5 cellular contexts compared by ENCODE assay signal in the genomic region with DNA sequence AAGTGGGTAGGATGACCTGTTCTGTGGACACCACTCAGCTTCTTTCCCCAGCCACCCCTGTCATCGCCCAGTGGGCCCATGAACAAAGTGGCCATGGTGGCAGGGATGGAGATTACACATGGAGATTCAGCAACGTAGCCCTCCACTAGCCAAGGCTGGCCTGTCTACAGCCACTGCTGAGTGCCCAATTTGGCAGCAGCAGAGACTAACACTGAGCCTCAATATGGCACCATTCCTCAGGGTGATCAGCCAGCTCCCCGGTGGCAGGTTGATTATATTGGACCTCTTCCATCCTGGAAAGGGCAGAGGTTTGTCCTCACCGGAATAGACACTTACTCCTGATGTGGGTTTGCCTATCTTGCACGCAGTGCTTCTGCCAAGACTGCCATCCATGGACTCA. TPM values are rescaled to one million over a fixed set of nuclear protein-coding genes. Genes with fewer than 3 reads are reported as not detected.
"Had no signal": no experiment of that assay in that cellular context is flagged by ENCODE, and none has a peak within 500 bp of the region (broad histone marks: within the 10 kb centered on the region; RNA-seq: fewer than 3 reads in every experiment).

No MANE protein-coding gene starts in this region.

RNA-seq across cellular contexts. Expression of gene DOK7, which starts 4.0 kb away (rescaled TPM):
- total RNA-seq: HT1080, IMR-90, K562 had no signal
- polyA plus RNA-seq: IMR-90, K562 had no signal

RNA-seq across cellular contexts. Expression of gene HGFAC, which starts 17.4 kb away (rescaled TPM):
- total RNA-seq: HT-29, HT1080, IMR-90, K562 had no signal
- polyA plus RNA-seq: IgD-negative memory B cell had no signal
